1 cellular context compared by ENCODE assay signal in the genomic region with DNA sequence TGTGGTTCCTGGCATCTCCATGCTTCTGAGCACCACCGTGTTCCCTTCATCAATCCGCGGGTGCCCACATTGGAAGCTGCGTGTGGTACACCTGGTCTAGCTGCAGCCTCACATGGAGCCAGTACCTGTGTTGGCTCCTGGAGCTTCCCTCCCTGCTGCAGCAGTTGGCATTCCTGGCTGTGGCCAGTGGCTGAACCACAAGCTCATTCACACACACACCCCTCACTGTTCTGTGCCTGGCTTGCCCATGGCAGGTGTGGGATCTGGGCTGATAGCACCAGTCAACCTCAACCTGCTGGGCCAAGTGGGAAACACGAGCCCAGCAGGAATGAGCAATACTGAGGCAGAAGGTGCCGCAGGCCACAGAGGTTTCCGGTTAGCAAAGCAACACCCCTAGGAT.
TF ChIP-seq lines count a peak whose summit lies in the region.

No MANE protein-coding gene starts in this region.

TF ChIP-seq in HepG2, 621 proteins besides CTCF, POLR2A, EP300 and RAD21:
- 0 out of 2 replicates have a peak, but pooled peaks have one; percentile 10 for TF ChIP-seq HES4 (CRISPR knock-in tag; IDR thresholded peaks at IDR 0.05; ENCODE audit: borderline replicate concordance)
- TF ChIP-seq ZSCAN9 (CRISPR knock-in tag; IDR thresholded peaks at IDR 0.05; ENCODE audit: borderline replicate concordance), result no peak
